1 cellular context compared by ENCODE assay signal in the genomic region with DNA sequence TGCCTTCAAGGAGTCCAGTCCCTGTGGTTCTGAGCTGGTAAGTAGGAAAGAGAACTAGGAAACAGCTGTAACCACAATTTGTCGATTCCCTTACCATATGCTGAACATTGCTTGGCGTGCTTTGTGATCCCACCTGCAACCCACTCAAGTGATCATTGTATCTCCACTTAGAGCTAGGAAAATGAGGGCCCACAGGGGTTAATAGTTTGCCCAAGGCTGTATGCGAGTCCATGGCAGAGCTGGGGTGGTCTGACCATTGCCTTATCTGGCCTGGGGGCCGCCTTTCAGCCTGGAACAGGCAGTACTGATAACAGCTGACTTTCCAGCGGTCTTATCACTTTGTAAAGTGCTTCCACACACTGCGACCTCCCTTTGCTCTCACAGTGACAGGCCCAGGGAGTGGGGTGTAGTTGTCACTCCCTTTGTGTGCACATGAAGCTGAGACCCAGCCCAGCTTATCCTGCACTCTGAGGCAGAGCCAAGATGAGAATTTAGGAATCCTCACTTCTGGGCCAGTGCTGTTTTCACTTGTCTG.
TF ChIP-seq lines count a peak whose summit lies in the region.

No MANE protein-coding gene starts in this region.

TF ChIP-seq in GM12878, 131 proteins besides CTCF, POLR2A, EP300 and RAD21:
- peak; percentile 20; the same call in 1 of the 2 replicates for TF ChIP-seq EED (IDR thresholded peaks at IDR 0.05; ENCODE audit: low read depth)
- 0 out of 4 replicates have a peak, but pooled peaks of 1 of the 2 experiments have one; percentile 23 for TF ChIP-seq IKZF2 (IDR thresholded peaks at IDR 0.05)
- TF ChIP-seq NFIC (IDR thresholded peaks at IDR 0.05; ENCODE audit: low read depth, low read length): no peak
- TF ChIP-seq CBFB (IDR thresholded peaks at IDR 0.05; ENCODE audit: low read depth): peak; percentile 26; the same call in 1 of the 2 replicates
- no peak for TF ChIP-seq SPI1 (IDR thresholded peaks at IDR 0.05; ENCODE audit: borderline replicate concordance, insufficient read depth, low read depth, low read length)
- no peak for TF ChIP-seq ETV6 (conservative IDR thresholded peaks at IDR 0.05 in 1 of 2, IDR thresholded peaks at IDR 0.05 in 1 of 2; ENCODE audit: borderline replicate concordance in 1 of 2, low read depth in 1 of 2)
- no peak for TF ChIP-seq ATF7 (IDR thresholded peaks at IDR 0.05; ENCODE audit: low read depth)
- TF ChIP-seq HCFC1 (IDR thresholded peaks at IDR 0.05; ENCODE audit: low read length): no peak
- TF ChIP-seq MTA3 (IDR thresholded peaks at IDR 0.05; ENCODE audit: borderline replicate concordance, low read length): no peak
- peak; percentile 81 for TF ChIP-seq RUNX3 (IDR thresholded peaks at IDR 0.05; ENCODE audit: low read length)
- TF ChIP-seq GATAD2B (conservative IDR thresholded peaks at IDR 0.05; ENCODE audit: low read depth): no peak
- TF ChIP-seq ZNF274 (IDR thresholded peaks at IDR 0.05; ENCODE audit: insufficient read depth, insufficient read length): no peak
